In the genomic region with DNA sequence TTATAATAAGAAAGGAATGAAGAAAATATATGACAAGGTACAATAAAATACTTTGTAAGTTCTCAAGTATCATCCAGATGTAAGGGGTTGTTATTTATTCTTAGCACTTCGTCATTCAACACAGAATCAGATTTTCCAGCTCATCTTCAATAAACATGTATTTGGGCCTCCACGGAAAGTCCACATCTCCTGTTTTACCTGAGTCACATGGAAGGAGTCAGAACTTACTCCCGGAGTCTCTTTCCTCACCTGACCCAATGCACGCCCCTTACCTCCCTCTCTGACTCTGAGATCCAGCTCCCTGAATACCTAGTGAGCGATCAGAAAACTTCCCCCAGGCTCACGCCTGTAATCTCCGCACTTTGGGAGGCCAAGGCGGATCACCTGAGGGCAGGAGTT, we compare ENCODE assay signal across 1 cellular context.
TF ChIP-seq lines count a peak whose summit lies in the region.

No MANE protein-coding gene starts in this region.

TF ChIP-seq in endothelial cell of umbilical vein, 7 proteins besides CTCF, POLR2A, EP300 and RAD21:
- TF ChIP-seq POLR2AphosphoS5 (IDR thresholded peaks at IDR 0.05; ENCODE audit: insufficient read depth, low read depth, low read length) (no peak), JUN (IDR thresholded peaks at IDR 0.05; ENCODE audit: borderline replicate concordance, insufficient read depth, insufficient read length, low read depth) (no peak), GATA2 (IDR thresholded peaks at IDR 0.05; ENCODE audit: insufficient read depth, insufficient read length, low read depth, low read length) (no peak), FOS (IDR thresholded peaks at IDR 0.05; ENCODE audit: borderline replicate concordance, insufficient read depth, low read length) (no peak), EZH2 (IDR thresholded peaks at IDR 0.05; ENCODE audit: borderline replicate concordance, low read depth, low read length, severe bottlenecking) (no peak), MYC (IDR thresholded peaks at IDR 0.05; ENCODE audit: low read depth, low read length) (no peak)
- TF ChIP-seq, protein P1, sequence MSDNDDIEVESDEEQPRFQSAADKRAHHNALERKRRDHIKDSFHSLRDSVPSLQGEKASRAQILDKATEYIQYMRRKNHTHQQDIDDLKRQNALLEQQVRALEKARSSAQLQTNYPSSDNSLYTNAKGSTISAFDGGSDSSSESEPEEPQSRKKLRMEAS (IDR thresholded peaks at IDR 0.05; ENCODE audit: insufficient read depth, insufficient read length): no peak
